8 cellular contexts compared by ENCODE assay signal in genomic region chr12:52884526-52885293, GRCh38. TPM values are rescaled to one million over a fixed set of nuclear protein-coding genes. Genes with fewer than 3 reads are reported as not detected.
A peak's percentile ranks its signal among the peaks of the same experiment; 100 is the strongest.
DNase-seq lines count a peak whose midpoint lies in the region; ATAC-seq and TF ChIP-seq lines count a peak whose summit lies in the region.

No MANE protein-coding gene starts in this region.

- H3K27ac ChIP-seq in CD4-positive, CD25-positive, alpha-beta regulatory T cell (ENCODE audit: insufficient read depth, low read length, poor library complexity, severe bottlenecking) = no peak overlapping the region
- H3K27ac ChIP-seq in OCI-LY7 (ENCODE audit: low read depth, low read length, poor library complexity, severe bottlenecking) (no peak overlapping the region), esophagus squamous epithelium (no peak overlapping the region), neuronal stem cell (replicated peaks; ENCODE audit: low read length) (no peak overlapping the region), suprapubic skin (no peak overlapping the region)

- TF ChIP-seq CTCF in OCI-LY7 (conservative IDR thresholded peaks at IDR 0.05; ENCODE audit: low read length) = peak; percentile 97
- TF ChIP-seq CTCF in esophagus squamous epithelium (IDR thresholded peaks at IDR 0.05) = peak; percentile 82 to 96 (median 93)
- TF ChIP-seq CTCF in suprapubic skin (IDR thresholded peaks at IDR 0.05) = peak; percentile 85 to 91

- peaks cover 14% of the 10 kb centered on the region for H3K27me3 Mint-ChIP-seq in CD4-positive, CD25-positive, alpha-beta regulatory T cell

- no peak overlapping the region for H2BK15ac ChIP-seq in neuronal stem cell (ENCODE audit: low read length)

- BruUV-seq in OCI-LY7 (replicated peaks; lab: Mats Ljungman, UMichigan) = no TSS peak

- no peaks in the 10 kb centered on the region for H3K4me1 ChIP-seq in CD4-positive, CD25-positive, alpha-beta regulatory T cell (ENCODE audit: control insufficient read depth, insufficient read depth, low read length, poor library complexity, severe bottlenecking)
- H3K4me1 ChIP-seq in OCI-LY7 (ENCODE audit: insufficient read depth, low read length, poor library complexity, severe bottlenecking) (no peaks in the 10 kb centered on the region), esophagus squamous epithelium (peaks cover under 1 to 18% (median 1%) of the 10 kb centered on the region in 3 donors), neuronal stem cell (ENCODE audit: control insufficient read depth in 2 of 2, insufficient read depth in 1 of 2, low read depth in 1 of 2, low read length in 2 of 2) (no peaks in the 10 kb centered on the region), suprapubic skin (peaks cover 5% of the 10 kb centered on the region)

- POLR2A ChIA-PET in OCI-LY7 (lab: Charles Lee) = interaction anchor here (0.6 to 1.1 kb wide), 4 partner anchors 8 to 101 kb away, joined by 3 to 4 read pairs (median 3); no protein-coding TSS in a partner anchor

- H3K4me2 ChIP-seq in OCI-LY7 (ENCODE audit: low read length) = no peak overlapping the region
- no peak overlapping the region for H3K4me2 ChIP-seq in neuronal stem cell (ENCODE audit: insufficient read depth, low read length, poor library complexity, severe bottlenecking)

- no peaks in the 10 kb centered on the region for H3K79me2 ChIP-seq in OCI-LY7 (ENCODE audit: insufficient read depth, low read depth, low read length)

- no peak overlapping the region for H4K8ac ChIP-seq in neuronal stem cell (ENCODE audit: low read depth, low read length)

- TF ChIP-seq POLR2A in esophagus squamous epithelium (IDR thresholded peaks at IDR 0.05) = no peak
- TF ChIP-seq POLR2A in suprapubic skin (IDR thresholded peaks at IDR 0.05) = no peak

- peaks cover 0 to 9% (median 3%) of the 10 kb centered on the region in 4 donors for H3K4me1 Mint-ChIP-seq in CD4-positive, CD25-positive, alpha-beta regulatory T cell

- H2BK120ac ChIP-seq in neuronal stem cell (ENCODE audit: low read depth, low read length) = no peak overlapping the region

- no peak overlapping the region for H3K4ac ChIP-seq in neuronal stem cell (ENCODE audit: low read length)

- no peak for TF ChIP-seq EP300 in suprapubic skin (IDR thresholded peaks at IDR 0.05)

- CTCF ChIA-PET in OCI-LY7 (lab: Charles Lee; ENCODE audit: unreplicated experiment) = interaction anchor here (0.5 to 3.8 kb wide), 4 partner anchors 72 to 169 kb away, joined by 3 to 28 read pairs (median 4); no protein-coding TSS in a partner anchor

- H3K14ac ChIP-seq in neuronal stem cell (ENCODE audit: low read length) = no peak overlapping the region

- H3K9me3 Mint-ChIP-seq in CD4-positive, CD25-positive, alpha-beta regulatory T cell = peaks cover 0 to 4% (median 0%) of the 10 kb centered on the region in 7 donors

- intact Hi-C loops in OCI-LY7 (cut with micrococcal nuclease; ENCODE audit: unreplicated experiment) = loop anchor here (1.0 to 5.0 kb wide), 2 partner anchors 97 to 512 kb away; no protein-coding TSS in a partner anchor
- intact Hi-C loops in esophagus squamous epithelium (cut with DNase I) = no loop called here

- H2AFZ ChIP-seq in OCI-LY7 (ENCODE audit: low read length) (no peak overlapping the region), neuronal stem cell (ENCODE audit: low read length) (no peak overlapping the region)

- no peak overlapping the region for H3K9ac ChIP-seq in neuronal stem cell (ENCODE audit: low read depth, low read length, poor library complexity)

- H4K20me1 ChIP-seq in OCI-LY7 (ENCODE audit: insufficient read depth, low read length) = no peaks in the 10 kb centered on the region

- H3K79me1 ChIP-seq in neuronal stem cell (ENCODE audit: low read depth, low read length) = no peaks in the 10 kb centered on the region

- no peak overlapping the region for H3K23ac ChIP-seq in neuronal stem cell (ENCODE audit: low read depth, low read length, poor library complexity)

- no peak overlapping the region for H3K18ac ChIP-seq in neuronal stem cell (ENCODE audit: low read length)

- no peaks in the 10 kb centered on the region for H3K9me3 ChIP-seq in CD4-positive, CD25-positive, alpha-beta regulatory T cell (ENCODE audit: control insufficient read depth in 2 of 2, low read length in 2 of 2)
- H3K9me3 ChIP-seq in OCI-LY7 (ENCODE audit: low read length) = no peaks in the 10 kb centered on the region
- H3K9me3 ChIP-seq in esophagus squamous epithelium = no peaks in the 10 kb centered on the region
- H3K9me3 ChIP-seq in neuronal stem cell (replicated peaks in 1 of 2; ENCODE audit: control insufficient read depth in 2 of 2, insufficient read depth in 1 of 2, low read depth in 1 of 2, low read length in 2 of 2) = no peaks in the 10 kb centered on the region
- no peaks in the 10 kb centered on the region for H3K9me3 ChIP-seq in suprapubic skin

- WGBS in esophagus squamous epithelium, 2 donors = 10 to 27% methylated on average over 10 to 13 of the region's 13 CpGs
- no CpG with 5 or more reads among the region's 13 CpGs for WGBS in neuronal stem cell (ENCODE audit: extremely low coverage in 2 of 2, insufficient read length in 2 of 2, insufficient replicate concordance in 1 of 2), 2 donors
- WGBS in suprapubic skin = 30% methylated on average over 13 of the region's 13 CpGs

- no peak overlapping the region for H2BK12ac ChIP-seq in neuronal stem cell (ENCODE audit: low read length)

- H4K91ac ChIP-seq in neuronal stem cell (ENCODE audit: low read depth, low read length, poor library complexity) = no peak overlapping the region

- no peaks in the 10 kb centered on the region for H3K9me2 ChIP-seq in OCI-LY7 (ENCODE audit: insufficient read depth, low read length)

- DNase-seq in CD4-positive, CD25-positive, alpha-beta regulatory T cell = peak; percentile 61 to 70 (median 62)
- DNase-seq in HT-29 (ENCODE audit: low spot score) (peak; percentile 93), OCI-LY7 (ENCODE audit: low spot score) (peak; percentile 66), activated T-cell treated with anti-CD3 and anti-CD28 coated beads for 4 hours (peak; percentile 78), esophagus squamous epithelium (lab: John Stamatoyannopoulos, UW) (no peak), neuronal stem cell (ENCODE audit: low spot score) (peak; percentile 78), suprapubic skin (ENCODE audit: low spot score in 2 of 2) (no peak)

- H2BK5ac ChIP-seq in neuronal stem cell (ENCODE audit: low read length) = no peak overlapping the region

- no peak overlapping the region for H3K4me3 Mint-ChIP-seq in CD4-positive, CD25-positive, alpha-beta regulatory T cell

- no peak overlapping the region for H3K4me3 ChIP-seq in CD4-positive, CD25-positive, alpha-beta regulatory T cell (ENCODE audit: low read depth, low read length)
- H3K4me3 ChIP-seq in OCI-LY7 (ENCODE audit: low read depth, low read length, poor library complexity, severe bottlenecking) = no peak overlapping the region
- H3K4me3 ChIP-seq in esophagus squamous epithelium = no peak overlapping the region
- no peak overlapping the region for H3K4me3 ChIP-seq in neuronal stem cell (ENCODE audit: low read length in 2 of 2)
- H3K4me3 ChIP-seq in suprapubic skin = no peak overlapping the region

- no peaks in the 10 kb centered on the region for H3K27me3 ChIP-seq in CD4-positive, CD25-positive, alpha-beta regulatory T cell (ENCODE audit: control insufficient read depth, insufficient read depth, low read length)
- H3K27me3 ChIP-seq in esophagus squamous epithelium (peaks cover 0 to 8% (median 0%) of the 10 kb centered on the region in 4 donors), neuronal stem cell (ENCODE audit: control insufficient read depth in 3 of 3, insufficient read depth in 3 of 3, low read depth in 1 of 3, low read length in 3 of 3) (no peaks in the 10 kb centered on the region), suprapubic skin (no peaks in the 10 kb centered on the region)

- no peaks in the 10 kb centered on the region for H3K36me3 ChIP-seq in CD4-positive, CD25-positive, alpha-beta regulatory T cell (ENCODE audit: control insufficient read depth, insufficient read depth, low read length)
- H3K36me3 ChIP-seq in OCI-LY7 (ENCODE audit: insufficient read depth, low read length) (no peaks in the 10 kb centered on the region), esophagus squamous epithelium (no peaks in the 10 kb centered on the region), neuronal stem cell (replicated peaks in 1 of 2; ENCODE audit: control insufficient read depth in 2 of 2, insufficient read depth in 2 of 2, low read length in 2 of 2) (no peaks in the 10 kb centered on the region), suprapubic skin (no peaks in the 10 kb centered on the region)

- H2AK5ac ChIP-seq in neuronal stem cell (ENCODE audit: low read depth, low read length) = no peak overlapping the region

- no peaks in the 10 kb centered on the region for H3K36me3 Mint-ChIP-seq in CD4-positive, CD25-positive, alpha-beta regulatory T cell

- peak overlapping the region in 1 of 3 donors; percentile 6 for H3K27ac Mint-ChIP-seq in CD4-positive, CD25-positive, alpha-beta regulatory T cell

- peak; percentile 73 to 87 for ATAC-seq in CD4-positive, CD25-positive, alpha-beta regulatory T cell (ENCODE audit: low read depth in 2 of 2)
- no peak for ATAC-seq in HG03442 (IDR thresholded peaks at IDR 0.05; ENCODE audit: unreplicated experiment)

RNA-seq across cellular contexts. Expression of gene KRT8, which starts 20.2 kb away (rescaled TPM):
- total RNA-seq in CD4-positive, CD25-positive, alpha-beta regulatory T cell = not detected
- under 1 TPM in 2 of 4 donors, not detected in 2; 0.13 to 0.73 TPM for polyA plus RNA-seq in CD4-positive, CD25-positive, alpha-beta regulatory T cell
- total RNA-seq in HT-29 (2014; rRNA removed; shearing (Covaris generic)) = 5,686 and 5,723 TPM in 2 replicates
- total RNA-seq in OCI-LY7 (2014; rRNA removed; shearing (Covaris generic)) = 0.16 TPM in 1 of 2 replicates, not detected in the other
- 0.89 TPM in 2 replicates for total RNA-seq in OCI-LY7 (2022)
- total RNA-seq in esophagus squamous epithelium = 10 to 100 TPM; 27.2 to 50.2 (median 38.2) TPM
- polyA plus RNA-seq in neuronal stem cell (2013, experiment 1 of 2) = 179 TPM
- polyA plus RNA-seq in neuronal stem cell (2013, experiment 2 of 2) = 174 TPM
- 10 to 100 TPM; 49.4 to 93.7 (median 65.9) TPM for total RNA-seq in suprapubic skin

RNA-seq across cellular contexts. Expression of gene KRT78, which starts 35.9 kb away (rescaled TPM):
- total RNA-seq in CD4-positive, CD25-positive, alpha-beta regulatory T cell = not detected
- polyA plus RNA-seq in CD4-positive, CD25-positive, alpha-beta regulatory T cell = not detected
- total RNA-seq in HT-29 (2014; rRNA removed; shearing (Covaris generic)) = not detected in 2 replicates
- total RNA-seq in OCI-LY7 (2014; rRNA removed; shearing (Covaris generic)) = not detected in 2 replicates
- total RNA-seq in OCI-LY7 (2022) = not detected in 2 replicates
- 100 to 1,000 TPM; 194 to 481 (median 307) TPM for total RNA-seq in esophagus squamous epithelium
- not detected for polyA plus RNA-seq in neuronal stem cell (2013, experiment 1 of 2)
- not detected for polyA plus RNA-seq in neuronal stem cell (2013, experiment 2 of 2)
- 100 to 1,000 TPM in 1 of 4 donors, 10 to 100 TPM in 3; 48.9 to 115 (median 80.0) TPM for total RNA-seq in suprapubic skin

RNA-seq across cellular contexts. Expression of gene KRT79, which starts 50.6 kb away (rescaled TPM):
- total RNA-seq in CD4-positive, CD25-positive, alpha-beta regulatory T cell = not detected
- not detected for polyA plus RNA-seq in CD4-positive, CD25-positive, alpha-beta regulatory T cell
- total RNA-seq in HT-29 (2014; rRNA removed; shearing (Covaris generic)) = not detected in 2 replicates
- total RNA-seq in OCI-LY7 (2014; rRNA removed; shearing (Covaris generic)) = not detected in 2 replicates
- total RNA-seq in OCI-LY7 (2022) (not detected in 2 replicates), esophagus squamous epithelium (1 to 10 TPM in 1 of 4 donors, not detected in 3; 1.8 TPM), suprapubic skin (100 to 1,000 TPM in 3 of 4 donors, 10 to 100 TPM in 1; 48.8 to 202 (median 156) TPM)
- not detected for polyA plus RNA-seq in neuronal stem cell (2013, experiment 1 of 2)
- not detected for polyA plus RNA-seq in neuronal stem cell (2013, experiment 2 of 2)

Comparison
In these comparisons a context has a peak if more than half of its experiments do, and no peak if none do; other contexts are left out.
1. DNase-seq: peak in CD4-positive, CD25-positive, alpha-beta regulatory T cell (3 of 3), HT-29 (single experiment), OCI-LY7 (single experiment), activated T-cell treated with anti-CD3 and anti-CD28 coated beads for 4 hours (single experiment) and neuronal stem cell (single experiment); none in esophagus squamous epithelium (single experiment) and suprapubic skin (0 of 2).
2. RNA of gene KRT8, which starts 20.2 kb away (total RNA-seq): 5,686 to 5,723 TPM in HT-29; 49.4 to 93.7 TPM in suprapubic skin, 27.2 to 50.2 TPM in esophagus squamous epithelium, 0.16 to 0.89 TPM in OCI-LY7 and not detected in CD4-positive, CD25-positive, alpha-beta regulatory T cell (single experiment); every median in the first group is over 10 times any median in the second.
3. RNA of gene KRT78, which starts 35.9 kb away (total RNA-seq): 194 to 481 TPM in esophagus squamous epithelium and 48.9 to 115 TPM in suprapubic skin; not detected in OCI-LY7, not detected in CD4-positive, CD25-positive, alpha-beta regulatory T cell (single experiment) and not detected in HT-29; every median in the first group is over 10 times any median in the second.
4. RNA of gene KRT79, which starts 50.6 kb away (total RNA-seq): 48.8 to 202 TPM in suprapubic skin; 1.8 TPM in esophagus squamous epithelium, not detected in CD4-positive, CD25-positive, alpha-beta regulatory T cell (single experiment), not detected in HT-29 and not detected in OCI-LY7; every median in the first group is over 10 times any median in the second.
5. Peak in every context shown above with its lines, with median percentiles within 50 percentile points of each other: CTCF ChIP-seq.